In genomic region chr11:119745776-119746535, GRCh38 we compare ENCODE assay signal across 32 cellular contexts.
"Had no signal": no experiment of that assay in that cellular context is flagged by ENCODE, and none has a peak within 500 bp of the region (broad histone marks: within the 10 kb centered on the region; RNA-seq: fewer than 3 reads in every experiment).

No MANE protein-coding gene starts in this region.

- H3K9me3 Mint-ChIP-seq: activated B cell treated with CpG ODN at 0.5 μM for 24 hours; activated CD8-positive, alpha-beta T cell treated with anti-CD3 and anti-CD28 coated beads for 36 hours; activated naive CD4-positive, alpha-beta T cell treated with anti-CD3 and anti-CD28 coated beads, Interleukin-2, amount 10 ng/mL, durations not matched to agents 7 days and 5 days; activated naive CD8-positive, alpha-beta T cell treated with anti-CD3 and anti-CD28 coated beads for 36 hours; activated T-cell treated with anti-CD3 and anti-CD28 coated beads, Interleukin-2, amount 50 U/mL, for 72 hours; activated T-helper 2 cell treated with anti-CD3 and anti-CD28 coated beads, Interferon-gamma antibody, Interleukin-2, Interleukin-4, amounts not matched to agents 10 μg/mL and 5 μg/mL and 100 μg/mL, durations not matched to agents 14 hours and 24 hours and 36 hours; T-cell had no signal

- H3K27ac ChIP-seq: breast epithelium, SK-N-MC had no signal

- H3K4me3 ChIP-seq: breast epithelium, SK-N-MC had no signal

- H3K27ac Mint-ChIP-seq: activated B cell treated with CpG ODN at 0.5 μM for 24 hours; activated CD4-positive, alpha-beta T cell treated with anti-CD3 and anti-CD28 coated beads for 36 hours; activated CD8-positive, alpha-beta T cell treated with anti-CD3 and anti-CD28 coated beads for 36 hours; activated naive CD4-positive, alpha-beta T cell treated with anti-CD3 and anti-CD28 coated beads, Interleukin-2, amount 10 ng/mL, durations not matched to agents 7 days and 5 days; activated naive CD8-positive, alpha-beta T cell treated with anti-CD3 and anti-CD28 coated beads for 36 hours; activated T-cell treated with anti-CD3 and anti-CD28 coated beads, Interleukin-2, amount 50 U/mL, for 72 hours; activated T-helper 2 cell treated with anti-CD3 and anti-CD28 coated beads, Interferon-gamma antibody, Interleukin-2, Interleukin-4, amounts not matched to agents 10 μg/mL and 5 μg/mL and 100 μg/mL, durations not matched to agents 14 hours and 24 hours and 36 hours; T-cell had no signal

- H3K4me3 Mint-ChIP-seq: activated B cell treated with CpG ODN at 0.5 μM for 24 hours; activated CD4-positive, alpha-beta T cell treated with anti-CD3 and anti-CD28 coated beads for 36 hours; activated CD8-positive, alpha-beta T cell treated with anti-CD3 and anti-CD28 coated beads for 36 hours; activated naive CD4-positive, alpha-beta T cell treated with anti-CD3 and anti-CD28 coated beads, Interleukin-2, amount 10 ng/mL, durations not matched to agents 7 days and 5 days; activated naive CD8-positive, alpha-beta T cell treated with anti-CD3 and anti-CD28 coated beads for 36 hours; activated T-cell treated with anti-CD3 and anti-CD28 coated beads, Interleukin-2, amount 50 U/mL, for 72 hours; T-cell had no signal

- ATAC-seq: activated CD4-positive, alpha-beta T cell treated with anti-CD3 and anti-CD28 coated beads for 36 hours; activated CD8-positive, alpha-beta T cell treated with anti-CD3 and anti-CD28 coated beads for 36 hours; activated T-cell treated with anti-CD3 and anti-CD28 coated beads, Interleukin-2, amount 50 U/mL, for 72 hours; Panc1; Right ventricle myocardium inferior; T-cell had no signal

- H3K36me3 Mint-ChIP-seq: activated naive CD4-positive, alpha-beta T cell treated with anti-CD3 and anti-CD28 coated beads, Interleukin-2, amount 10 ng/mL, durations not matched to agents 7 days and 5 days; activated naive CD8-positive, alpha-beta T cell treated with anti-CD3 and anti-CD28 coated beads for 36 hours; T-cell had no signal

- DNase-seq: activated B cell treated with CpG ODN at 0.5 μM for 24 hours; activated CD4-positive, alpha-beta T cell treated with anti-CD3 and anti-CD28 coated beads for 36 hours; activated CD4-positive, alpha-beta T cell treated with anti-CD3 and anti-CD28 coated beads, Interleukin-2, amount 50 U/mL, for 1 hour; activated CD8-positive, alpha-beta memory T cell treated with anti-CD3 and anti-CD28 coated beads, Interleukin-2, amount 50 U/mL, for 4 hours; activated CD8-positive, alpha-beta T cell treated with anti-CD3 and anti-CD28 coated beads for 36 hours; activated gamma-delta T cell treated with Interleukin-2 at 50 U/mL for 16 hours; activated naive CD4-positive, alpha-beta T cell treated with anti-CD3 and anti-CD28 coated beads, Interleukin-2, amount 10 ng/mL, durations not matched to agents 7 days and 5 days; activated naive CD8-positive, alpha-beta T cell treated with anti-CD3 and anti-CD28 coated beads for 36 hours; activated T-cell treated with anti-CD3 and anti-CD28 coated beads, Interleukin-2, amount 50 U/mL, for 72 hours; IMR-90; Kasumi-1; KBM-7; NCI-H1092; NCI-H1417 treated with DMSO at 0.1 percent for 48 hours; NCI-H1694; NCI-H2029; NCI-H2107; NCI-H2171 treated with DMSO at 0.1 percent for 48 hours; NCI-H226; NCI-H526 treated with DMSO at 0.1 percent for 48 hours; NCI-H82; NK-92 treated with Interleukin-12 subunit alpha and Interleukin-12 subunit beta, amount 100 ng/mL, for 24 hours; OCI-M1; RPMI8226; T-cell; T-helper 2 cell; T1000 had no signal
